20 cellular contexts compared by ENCODE assay signal in the genomic region with DNA sequence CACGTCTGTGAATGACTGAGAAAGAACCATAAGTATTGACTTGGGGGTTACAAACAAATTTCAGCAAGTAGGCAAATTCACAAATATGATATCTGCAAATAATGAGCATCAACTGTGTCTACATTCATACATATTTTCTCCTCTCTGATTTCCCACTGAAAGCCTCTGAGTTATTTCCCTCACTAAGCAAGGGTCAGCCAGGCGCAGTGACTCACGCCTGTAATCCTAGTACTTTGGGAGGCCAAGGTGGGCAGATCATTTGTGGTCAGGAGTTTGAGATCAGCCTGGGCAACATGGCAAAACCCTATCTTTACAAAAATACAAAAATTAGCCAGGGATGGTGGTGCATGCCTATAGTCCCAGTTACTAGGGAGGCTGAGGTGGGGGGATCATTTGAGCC.
"Had no signal": no experiment of that assay in that cellular context is flagged by ENCODE, and none has a peak within 500 bp of the region (broad histone marks: within the 10 kb centered on the region; RNA-seq: fewer than 3 reads in every experiment).

No MANE protein-coding gene starts in this region.

- H3K4me3 ChIP-seq: body of pancreas, lung, tibial artery had no signal

- H3K4me1 ChIP-seq: foreskin keratinocyte, tibial artery had no signal

- ATAC-seq: body of pancreas; foreskin keratinocyte; stimulated activated naive CD8-positive, alpha-beta T cell treated with anti-CD3 and anti-CD28 coated beads, Interleukin-15, Interleukin-2, amounts not matched to agents 100 U/mL and 50 U/mL, for 24 hours had no signal

- H3K36me3 ChIP-seq: tibial artery, WERI-Rb-1 had no signal

- H3K9me3 ChIP-seq: body of pancreas, tibial artery had no signal

- DNase-seq: activated CD4-positive, alpha-beta T cell treated with anti-CD3 and anti-CD28 coated beads for 1 hour; activated CD8-positive, alpha-beta memory T cell treated with anti-CD3 and anti-CD28 coated beads for 24 hours; activated CD8-positive, alpha-beta memory T cell treated with anti-CD3 and anti-CD28 coated beads, Interleukin-2, amount 50 U/mL, for 48 hours; activated effector memory CD4-positive, alpha-beta T cell treated with Interleukin-2 at 50 U/mL for 16 hours; activated T-cell treated with anti-CD3 and anti-CD28 coated beads, Interleukin-2, amount 50 U/mL, for 48 hours; amniotic stem cell; body of pancreas; foreskin keratinocyte; glutamatergic neuron; hippocampal formation; nephron progenitor cell; nucleus accumbens; posterior cingulate gyrus; retina; stimulated activated naive CD8-positive, alpha-beta T cell treated with anti-CD3 and anti-CD28 coated beads, Interleukin-15, Interleukin-2, amounts not matched to agents 100 U/mL and 50 U/mL, for 24 hours; substantia nigra; T-helper 2 cell; tibial artery; WERI-Rb-1 had no signal

- H3K27ac ChIP-seq: body of pancreas, foreskin keratinocyte, tibial artery, WERI-Rb-1 had no signal

- H3K27me3 ChIP-seq: body of pancreas, foreskin keratinocyte, tibial artery had no signal
